8 cellular contexts compared by ENCODE assay signal in the genomic region with DNA sequence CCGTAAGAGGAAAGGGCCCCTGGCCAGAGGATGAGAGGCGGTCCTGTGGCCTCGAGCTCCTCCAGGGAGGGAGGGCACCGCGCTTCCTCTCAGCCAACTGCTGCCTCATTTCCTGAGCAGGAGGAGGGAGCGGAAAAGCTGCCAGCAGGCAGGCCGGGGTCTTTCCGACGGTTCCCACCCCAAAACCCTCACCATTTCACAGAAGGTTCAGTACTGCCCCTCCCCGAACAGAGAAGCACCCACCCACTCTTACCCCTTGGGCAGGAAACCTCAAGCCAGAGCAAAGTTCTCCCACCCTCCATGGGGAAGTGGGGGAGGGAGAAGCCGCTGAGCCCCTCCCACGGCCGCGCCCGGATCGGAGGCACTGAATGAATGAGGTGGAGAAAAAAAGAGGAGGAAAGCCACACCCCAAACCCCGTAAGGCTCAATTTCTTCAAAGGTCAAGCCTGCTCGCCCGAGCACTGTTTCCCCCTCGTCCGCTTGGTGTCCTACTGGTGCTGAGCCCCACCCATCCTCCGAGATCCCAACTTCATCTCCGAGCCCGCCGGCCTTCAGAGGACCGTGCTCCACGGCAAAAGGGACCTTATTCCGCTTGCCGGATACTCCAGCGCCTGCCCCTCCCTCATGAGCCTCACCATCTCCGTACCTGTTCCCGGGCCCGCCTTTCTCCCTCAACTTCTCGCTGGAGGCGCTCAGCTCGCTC. TPM values are rescaled to one million over a fixed set of nuclear protein-coding genes. Genes with fewer than 3 reads are reported as not detected.
DNase-seq lines count a peak whose midpoint lies in the region; ATAC-seq lines count a peak whose summit lies in the region.

No MANE protein-coding gene starts in this region.

- peak overlapping the region; percentile 98 for H3K4me3 Mint-ChIP-seq in activated CD4-positive, alpha-beta memory T cell treated with anti-CD3 and anti-CD28 coated beads for 36 hours

- CTCF ChIA-PET in activated CD4-positive, alpha-beta memory T cell treated with anti-CD3 and anti-CD28 coated beads for 36 hours (lab: Charles Lee), result interaction anchor here (0.7 to 2.0 kb wide), 5 partner anchors 12 to 152 kb away, joined by 3 to 10 read pairs (median 4); no protein-coding TSS in a partner anchor

- ATAC-seq in HG02938 (IDR thresholded peaks at IDR 0.05; ENCODE audit: unreplicated experiment), result peak; percentile 21

- H3K4me1 ChIP-seq in ectodermal cell (ENCODE audit: control insufficient read depth, insufficient read depth, low read length), result peaks cover 26% of the 10 kb centered on the region

- peak overlapping the region; percentile 96 for H3K27ac Mint-ChIP-seq in activated CD4-positive, alpha-beta memory T cell treated with anti-CD3 and anti-CD28 coated beads for 36 hours

- H3K27me3 Mint-ChIP-seq in activated CD4-positive, alpha-beta memory T cell treated with anti-CD3 and anti-CD28 coated beads for 36 hours, result no peaks in the 10 kb centered on the region

- H3K4me3 ChIP-seq in ectodermal cell (ENCODE audit: insufficient read depth, low read depth, low read length), result peak overlapping the region; percentile 83

- no peaks in the 10 kb centered on the region for H3K9me3 ChIP-seq in ectodermal cell (ENCODE audit: control insufficient read depth, low read length)

- WGBS in ectodermal cell, 2 experiments, result 0% methylated on average over 36 of the region's 36 CpGs

- H3K36me3 ChIP-seq in ectodermal cell (ENCODE audit: control insufficient read depth, insufficient read depth, low read length), result no peaks in the 10 kb centered on the region

- POLR2A ChIA-PET in activated CD4-positive, alpha-beta memory T cell treated with anti-CD3 and anti-CD28 coated beads for 36 hours (lab: Charles Lee), result interaction anchor here (0.6 to 3.4 kb wide), 15 partner anchors 8 to 192 kb away, joined by 3 to 21 read pairs (median 4); a partner anchor contains a TSS

- H3K9me3 Mint-ChIP-seq in activated CD4-positive, alpha-beta memory T cell treated with anti-CD3 and anti-CD28 coated beads for 36 hours, result no peaks in the 10 kb centered on the region

- H3K36me3 Mint-ChIP-seq in activated CD4-positive, alpha-beta memory T cell treated with anti-CD3 and anti-CD28 coated beads for 36 hours, result peaks cover 40% of the 10 kb centered on the region

- intact Hi-C loops in activated CD4-positive, alpha-beta memory T cell treated with anti-CD3 and anti-CD28 coated beads for 36 hours (cut with micrococcal nuclease), result loop anchor here (1.0 to 5.0 kb wide), 7 partner anchors 11 to 259 kb away; a partner anchor contains a TSS

- DNase-seq in NCI-H82 (lab: John Stamatoyannopoulos, UW) (peak; percentile 70), NCI-H82 treated with DMSO at 0.1 percent for 48 hours (lab: John Stamatoyannopoulos, UW; ENCODE audit: unreplicated experiment) (no peak), NCI-H510A (lab: John Stamatoyannopoulos, UW) (peak; percentile 9), medulla oblongata (ENCODE audit: extremely low spot score) (peak; percentile 72)
- peak; percentile 92 for DNase-seq in activated CD4-positive, alpha-beta memory T cell treated with anti-CD3 and anti-CD28 coated beads for 36 hours
- peak; percentile 41 for DNase-seq in stimulated activated CD8-positive, alpha-beta memory T cell treated with anti-CD3 and anti-CD28 coated beads, Interleukin-12 subunit alpha, Interleukin-12 subunit beta, amount 100 ng/mL, for 1 hour (ENCODE audit: low read depth)

- no peaks in the 10 kb centered on the region for H3K27me3 ChIP-seq in ectodermal cell (ENCODE audit: control insufficient read depth, insufficient read depth, low read length, poor library complexity, severe bottlenecking)

- H3K27ac ChIP-seq in ectodermal cell (ENCODE audit: insufficient read depth, low read depth, low read length, poor library complexity, severe bottlenecking), result peak overlapping the region; percentile 59

- H3K4me1 Mint-ChIP-seq in activated CD4-positive, alpha-beta memory T cell treated with anti-CD3 and anti-CD28 coated beads for 36 hours (ENCODE audit: low read depth), result peaks cover 45% of the 10 kb centered on the region

RNA-seq across cellular contexts. Expression of a gene that starts 9.4 kb away (rescaled TPM):
- 100 to 1,000 TPM; 726 to 736 TPM for total RNA-seq in activated CD4-positive, alpha-beta memory T cell treated with anti-CD3 and anti-CD28 coated beads for 36 hours
- polyA plus RNA-seq in ectodermal cell (2013, experiment 1 of 4), result 444 TPM
- polyA plus RNA-seq in ectodermal cell (2013, experiment 2 of 4), result 421 TPM
- polyA plus RNA-seq in ectodermal cell (2013, experiment 3 of 4), result 304 TPM
- polyA plus RNA-seq in ectodermal cell (2013, experiment 4 of 4), result 341 TPM

RNA-seq across cellular contexts. Expression of a gene that starts 23.6 kb away (rescaled TPM):
- total RNA-seq in activated CD4-positive, alpha-beta memory T cell treated with anti-CD3 and anti-CD28 coated beads for 36 hours, result not detected
- not detected for polyA plus RNA-seq in ectodermal cell (2013, experiment 1 of 4)
- not detected for polyA plus RNA-seq in ectodermal cell (2013, experiment 2 of 4)
- not detected for polyA plus RNA-seq in ectodermal cell (2013, experiment 3 of 4)
- not detected for polyA plus RNA-seq in ectodermal cell (2013, experiment 4 of 4)

RNA-seq across cellular contexts. Expression of a gene that starts 27.6 kb away (rescaled TPM):
- under 1 TPM; 0.05 to 0.12 TPM for total RNA-seq in activated CD4-positive, alpha-beta memory T cell treated with anti-CD3 and anti-CD28 coated beads for 36 hours
- polyA plus RNA-seq in ectodermal cell (2013, experiment 1 of 4), result not detected
- 0.07 TPM for polyA plus RNA-seq in ectodermal cell (2013, experiment 2 of 4)
- not detected for polyA plus RNA-seq in ectodermal cell (2013, experiment 3 of 4)
- not detected for polyA plus RNA-seq in ectodermal cell (2013, experiment 4 of 4)

RNA-seq across cellular contexts. Expression of a gene that starts 38.3 kb away (rescaled TPM):
- 100 to 1,000 TPM; 180 to 183 TPM for total RNA-seq in activated CD4-positive, alpha-beta memory T cell treated with anti-CD3 and anti-CD28 coated beads for 36 hours
- 241 TPM for polyA plus RNA-seq in ectodermal cell (2013, experiment 1 of 4)
- polyA plus RNA-seq in ectodermal cell (2013, experiment 2 of 4), result 241 TPM
- polyA plus RNA-seq in ectodermal cell (2013, experiment 3 of 4), result 144 TPM
- polyA plus RNA-seq in ectodermal cell (2013, experiment 4 of 4), result 164 TPM
